20 cellular contexts compared by ENCODE assay signal in genomic region chr11:59112494-59112893, GRCh38. TPM values are rescaled to one million over a fixed set of nuclear protein-coding genes. Genes with fewer than 3 reads are reported as not detected.
DNase-seq lines count a peak whose midpoint lies in the region; ATAC-seq and TF ChIP-seq lines count a peak whose summit lies in the region.
"Had no signal": no experiment of that assay in that cellular context is flagged by ENCODE, and none has a peak within 500 bp of the region (broad histone marks: within the 10 kb centered on the region; RNA-seq: fewer than 3 reads in every experiment).

No MANE protein-coding gene starts in this region.

- H3K27me3 ChIP-seq in GM23248 (replicated peaks; ENCODE audit: insufficient read depth), result no peaks in the 10 kb centered on the region
- no peaks in the 10 kb centered on the region for H3K27me3 ChIP-seq in PC-3 (ENCODE audit: low read length)
- no peaks in the 10 kb centered on the region for H3K27me3 ChIP-seq in naive thymus-derived CD4-positive, alpha-beta T cell (ENCODE audit: control insufficient read depth in 2 of 2, insufficient read depth in 2 of 2, low read length in 2 of 2)
- H3K27me3 ChIP-seq: SJSA1 had no signal

- TF ChIP-seq CTCF in AG10803 (conservative IDR thresholded peaks at IDR 0.05; ENCODE audit: low read length), result no peak
- TF ChIP-seq CTCF in PC-3 (conservative IDR thresholded peaks at IDR 0.05; ENCODE audit: low read depth, low read length), result no peak
- no peak for TF ChIP-seq CTCF in fibroblast of mammary gland (conservative IDR thresholded peaks at IDR 0.05; ENCODE audit: control insufficient read depth, insufficient read depth, low read depth, low read length)
- no peak for TF ChIP-seq CTCF in foreskin fibroblast (IDR thresholded peaks at IDR 0.05; ENCODE audit: low read depth, low read length)

- in situ Hi-C loops in GM23248 (cut with MboI), result no loop called here

- H3K4me1 Mint-ChIP-seq in naive thymus-derived CD8-positive, alpha-beta T cell, result peaks cover under 1 to 20% (median 4%) of the 10 kb centered on the region in 4 donors
- peaks cover 0 to 64% (median 4%) of the 10 kb centered on the region in 7 donors for H3K4me1 Mint-ChIP-seq in naive thymus-derived CD4-positive, alpha-beta T cell

- H3K4me1 ChIP-seq in GM23248 (ENCODE audit: insufficient read depth) (peaks cover 5% of the 10 kb centered on the region; the same call in 1 of the 2 replicates), PC-3 (ENCODE audit: insufficient read depth, low read length) (peaks cover 13% of the 10 kb centered on the region; the same call in 1 of the 2 replicates)
- peaks cover 0 to 6% of the 10 kb centered on the region in 2 donors for H3K4me1 ChIP-seq in naive thymus-derived CD4-positive, alpha-beta T cell (ENCODE audit: control insufficient read depth in 2 of 2, insufficient read depth in 2 of 2, low read length in 2 of 2)

- POLR2A ChIA-PET in PC-3 (lab: Charles Lee; ENCODE audit: unreplicated experiment), result no interaction called here
- POLR2A ChIA-PET in naive thymus-derived CD8-positive, alpha-beta T cell (lab: Charles Lee), result no interaction called here
- POLR2A ChIA-PET in naive thymus-derived CD4-positive, alpha-beta T cell (lab: Charles Lee), result no interaction called here

- DNase-seq in AG10803 (ENCODE audit: low read depth) (peak; percentile 37), GM23248 (peak; percentile 21), PC-3 (peak; percentile 46), fibroblast of mammary gland (ENCODE audit: low read depth) (peak; percentile 8), foreskin fibroblast (no peak), iPS-NIHi7 (ENCODE audit: extremely low spot score) (no peak)
- DNase-seq in naive thymus-derived CD8-positive, alpha-beta T cell, result no peak
- no peak for DNase-seq in naive thymus-derived CD4-positive, alpha-beta T cell
- DNase-seq: C1 segment of cervical spinal cord; CD8-positive, alpha-beta memory T cell; DMS53; GOT3; KBM-7; MV-4-11; NCI-H1930; NCI-H345; NCI-H524 treated with DMSO at 0.1 percent for 48 hours had no signal

- H3K36me3 ChIP-seq in GM23248 (ENCODE audit: low read depth) (no peaks in the 10 kb centered on the region), PC-3 (ENCODE audit: low read depth, low read length) (peaks cover 75% of the 10 kb centered on the region)
- no peaks in the 10 kb centered on the region for H3K36me3 ChIP-seq in naive thymus-derived CD4-positive, alpha-beta T cell (ENCODE audit: control insufficient read depth in 2 of 3, insufficient read depth in 3 of 3, low read length in 3 of 3)

- H3K27me3 Mint-ChIP-seq in naive thymus-derived CD8-positive, alpha-beta T cell, result peaks cover 0 to 32% (median 18%) of the 10 kb centered on the region in 5 donors
- H3K27me3 Mint-ChIP-seq in naive thymus-derived CD4-positive, alpha-beta T cell, result peaks cover 0 to under 1% (median 0%) of the 10 kb centered on the region in 5 donors
- H3K27me3 Mint-ChIP-seq: CD8-positive, alpha-beta memory T cell had no signal

- H3K4me2 ChIP-seq in GM23248 (ENCODE audit: unreplicated experiment) (peak overlapping the region; percentile 2), PC-3 (ENCODE audit: low read length) (0 out of 2 replicates have a peak overlapping the region, but pooled peaks have one; percentile 4)

- intact Hi-C loops in PC-3 (cut with micrococcal nuclease), result no loop called here
- intact Hi-C loops in naive thymus-derived CD4-positive, alpha-beta T cell (cut with micrococcal nuclease), result no loop called here

- CTCF ChIA-PET in PC-3 (lab: Charles Lee), result no interaction called here
- CTCF ChIA-PET in naive thymus-derived CD4-positive, alpha-beta T cell (lab: Charles Lee), result no interaction called here

- H3K9me3 ChIP-seq in GM23248 (ENCODE audit: low read depth) (peaks cover under 1% of the 10 kb centered on the region), PC-3 (ENCODE audit: low read length) (peaks cover 5% of the 10 kb centered on the region; the same call in 1 of the 2 replicates)
- no peaks in the 10 kb centered on the region for H3K9me3 ChIP-seq in naive thymus-derived CD4-positive, alpha-beta T cell (ENCODE audit: control insufficient read depth in 2 of 3, low read length in 3 of 3)
- H3K9me3 ChIP-seq: SJSA1 had no signal

- H3F3A ChIP-seq in GM23248 (ENCODE audit: insufficient read depth) (no peaks in the 10 kb centered on the region), PC-3 (ENCODE audit: low read length, unreplicated experiment) (no peaks in the 10 kb centered on the region)

- BruUV-seq in PC-3 (replicated peaks; lab: Mats Ljungman, UMichigan), result no TSS peak

- no peaks in the 10 kb centered on the region for H4K20me1 ChIP-seq in GM23248 (ENCODE audit: insufficient read depth)
- no peaks in the 10 kb centered on the region for H4K20me1 ChIP-seq in PC-3 (ENCODE audit: low read length)

- H3K9me3 Mint-ChIP-seq in naive thymus-derived CD8-positive, alpha-beta T cell, result peaks cover 0 to 15% (median under 1%) of the 10 kb centered on the region in 9 donors
- H3K9me3 Mint-ChIP-seq in naive thymus-derived CD4-positive, alpha-beta T cell, result peaks cover 0 to 13% (median 3%) of the 10 kb centered on the region in 11 donors

- no peak overlapping the region for H3K4me3 Mint-ChIP-seq in naive thymus-derived CD8-positive, alpha-beta T cell
- H3K4me3 Mint-ChIP-seq in naive thymus-derived CD4-positive, alpha-beta T cell, result no peak overlapping the region
- H3K4me3 Mint-ChIP-seq: CD8-positive, alpha-beta memory T cell had no signal

- no peaks in the 10 kb centered on the region for H3K79me2 ChIP-seq in GM23248 (ENCODE audit: insufficient read depth)
- H3K79me2 ChIP-seq in PC-3 (ENCODE audit: low read length), result peaks cover 15% of the 10 kb centered on the region

- H2AFZ ChIP-seq in GM23248 (no peak overlapping the region), PC-3 (ENCODE audit: low read length) (no peak overlapping the region)

- H3K9me2 ChIP-seq in GM23248 (ENCODE audit: insufficient read depth), result no peaks in the 10 kb centered on the region
- no peaks in the 10 kb centered on the region for H3K9me2 ChIP-seq in PC-3 (replicated peaks; ENCODE audit: low read length)

- WGBS in GM23248 (ENCODE audit: low coverage in 1 of 2, low lambda C conversion rate in 2 of 2, missing lambda C conversion rate in 2 of 2), 2 experiments, result 46 to 47% methylated on average over 2 of the region's 2 CpGs

- H3K27ac Mint-ChIP-seq in naive thymus-derived CD8-positive, alpha-beta T cell, result no peak overlapping the region
- no peak overlapping the region for H3K27ac Mint-ChIP-seq in naive thymus-derived CD4-positive, alpha-beta T cell

- no peak for ATAC-seq in PC-3
- ATAC-seq in naive thymus-derived CD8-positive, alpha-beta T cell, result no peak
- ATAC-seq in naive thymus-derived CD4-positive, alpha-beta T cell, result no peak

- no peak overlapping the region for H3K9ac ChIP-seq in GM23248
- no peak overlapping the region for H3K9ac ChIP-seq in PC-3 (ENCODE audit: low read length)

- H3K4me3 ChIP-seq in AG10803 (ENCODE audit: low read length) (no peak overlapping the region), GM23248 (no peak overlapping the region), PC-3 (ENCODE audit: low read length) (no peak overlapping the region), fibroblast of mammary gland (ENCODE audit: control insufficient read depth, low read depth, low read length) (no peak overlapping the region), foreskin fibroblast (ENCODE audit: low read depth in 1 of 2, low read length in 2 of 2) (no peak overlapping the region)
- no peak overlapping the region for H3K4me3 ChIP-seq in naive thymus-derived CD4-positive, alpha-beta T cell (ENCODE audit: low read length)
- H3K4me3 ChIP-seq: SJSA1 had no signal

- H3K36me3 Mint-ChIP-seq in naive thymus-derived CD8-positive, alpha-beta T cell, result peaks cover 0 to 7% (median 3%) of the 10 kb centered on the region in 3 donors
- peaks cover 0 to 72% (median 0%) of the 10 kb centered on the region in 5 donors for H3K36me3 Mint-ChIP-seq in naive thymus-derived CD4-positive, alpha-beta T cell

- H3K27ac ChIP-seq in GM23248, result no peak overlapping the region
- H3K27ac ChIP-seq in PC-3 (ENCODE audit: low read length), result no peak overlapping the region
- no peak overlapping the region for H3K27ac ChIP-seq in naive thymus-derived CD4-positive, alpha-beta T cell (ENCODE audit: low read depth, low read length)
- H3K27ac ChIP-seq: SJSA1 had no signal

RNA-seq across cellular contexts. Expression of gene FAM111B, which starts 5.5 kb away (rescaled TPM):
- total RNA-seq in GM23248 (2014; rRNA removed; shearing (Covaris generic)), result 2.1 and 4.5 TPM in 2 replicates
- 6.8 and 7.3 TPM in 2 replicates for polyA plus RNA-seq in GM23248 (2016; fragmentation: Nextera tagmentation; extraction: Ambion mirVana)
- 22.5 and 26.7 TPM in 2 replicates for total RNA-seq in PC-3 (2014; rRNA removed)
- total RNA-seq in naive thymus-derived CD8-positive, alpha-beta T cell, result 1 to 10 TPM; 2.9 to 4.6 TPM
- not detected for polyA plus RNA-seq in naive thymus-derived CD8-positive, alpha-beta T cell
- 10 to 100 TPM in 1 of 5 experiments, under 1 TPM in 3, not detected in 1; 0.11 to 79.8 (median 0.42) TPM for total RNA-seq in naive thymus-derived CD4-positive, alpha-beta T cell
- polyA plus RNA-seq in naive thymus-derived CD4-positive, alpha-beta T cell, result not detected
- total RNA-seq: G401 had no signal

RNA-seq across cellular contexts. Expression of gene GLYATL1B, which starts 26.4 kb away (rescaled TPM):
- not detected in 2 replicates for total RNA-seq in GM23248 (2014; rRNA removed; shearing (Covaris generic))
- polyA plus RNA-seq in GM23248 (2016; fragmentation: Nextera tagmentation; extraction: Ambion mirVana), result not detected in 2 replicates
- total RNA-seq in PC-3 (2014; rRNA removed), result not detected in 2 replicates
- total RNA-seq in naive thymus-derived CD8-positive, alpha-beta T cell, result not detected
- polyA plus RNA-seq in naive thymus-derived CD8-positive, alpha-beta T cell, result not detected
- total RNA-seq in naive thymus-derived CD4-positive, alpha-beta T cell, result not detected
- polyA plus RNA-seq in naive thymus-derived CD4-positive, alpha-beta T cell, result not detected
- total RNA-seq: A673; CD8-positive, alpha-beta memory T cell; G401; SJSA1 had no signal
- polyA plus RNA-seq: CD8-positive, alpha-beta memory T cell had no signal

RNA-seq across cellular contexts. Expression of gene FAM111A, which starts 30.2 kb away (rescaled TPM):
- total RNA-seq in GM23248 (2014; rRNA removed; shearing (Covaris generic)), result 32.3 and 55.3 TPM in 2 replicates
- 27.7 and 31.6 TPM in 2 replicates for polyA plus RNA-seq in GM23248 (2016; fragmentation: Nextera tagmentation; extraction: Ambion mirVana)
- 38.9 and 49.2 TPM in 2 replicates for total RNA-seq in PC-3 (2014; rRNA removed)
- 100 to 1,000 TPM; 113 to 117 TPM for total RNA-seq in naive thymus-derived CD8-positive, alpha-beta T cell
- 10 to 100 TPM; 21.7 to 26.4 (median 22.9) TPM for polyA plus RNA-seq in naive thymus-derived CD8-positive, alpha-beta T cell
- total RNA-seq in naive thymus-derived CD4-positive, alpha-beta T cell, result 100 to 1,000 TPM in 3 of 5 experiments, 10 to 100 TPM in 2; 73.1 to 138 (median 117) TPM
- 10 to 100 TPM; 23.0 to 32.0 TPM for polyA plus RNA-seq in naive thymus-derived CD4-positive, alpha-beta T cell

RNA-seq across cellular contexts. Expression of gene DTX4, which starts 59.4 kb away (rescaled TPM):
- total RNA-seq in GM23248 (2014; rRNA removed; shearing (Covaris generic)), result 0.22 and 0.38 TPM in 2 replicates
- polyA plus RNA-seq in GM23248 (2016; fragmentation: Nextera tagmentation; extraction: Ambion mirVana), result 0.10 and 0.16 TPM in 2 replicates
- total RNA-seq in PC-3 (2014; rRNA removed), result 4.0 and 4.9 TPM in 2 replicates
- 1 to 10 TPM; 3.3 to 3.5 TPM for total RNA-seq in naive thymus-derived CD8-positive, alpha-beta T cell
- polyA plus RNA-seq in naive thymus-derived CD8-positive, alpha-beta T cell, result under 1 TPM; 0.02 to 0.64 (median 0.14) TPM
- total RNA-seq in naive thymus-derived CD4-positive, alpha-beta T cell, result 1 to 10 TPM in 4 of 5 experiments, under 1 TPM in 1; 0.22 to 3.9 (median 2.2) TPM
- polyA plus RNA-seq in naive thymus-derived CD4-positive, alpha-beta T cell, result under 1 TPM; 0.22 to 0.35 TPM

Comparison
In these comparisons a context has a peak if more than half of its experiments do, and no peak if none do; other contexts are left out.
1. DNase-seq: peak in AG10803 (single experiment), GM23248 (single experiment), PC-3 (single experiment) and fibroblast of mammary gland (single experiment); none in naive thymus-derived CD8-positive, alpha-beta T cell (0 of 10), naive thymus-derived CD4-positive, alpha-beta T cell (0 of 9), foreskin fibroblast (0 of 2) and iPS-NIHi7 (single experiment).